ENCODE assay signal across 2 cellular contexts in genomic region chr7:138456220-138456619, GRCh38.
TF ChIP-seq lines count a peak whose summit lies in the region.

No MANE protein-coding gene starts in this region.

TF ChIP-seq in WTC11, 78 proteins besides CTCF, POLR2A, EP300 and RAD21:
- TF ChIP-seq ZNF121 (CRISPR knock-in tag; IDR thresholded peaks at IDR 0.05) (peak; percentile 80), GTF2I (CRISPR knock-in tag; conservative IDR thresholded peaks at IDR 0.05) (no peak), ARID4B (CRISPR knock-in tag; IDR thresholded peaks at IDR 0.05; ENCODE audit: borderline replicate concordance) (no peak), E2F5 (CRISPR knock-in tag; IDR thresholded peaks at IDR 0.05) (no peak)

TF ChIP-seq in H1, 55 proteins besides CTCF, POLR2A, EP300 and RAD21:
- no peak for TF ChIP-seq SP4 (IDR thresholded peaks at IDR 0.05; ENCODE audit: low read length)
- TF ChIP-seq SAP30 (IDR thresholded peaks at IDR 0.05; ENCODE audit: insufficient read depth, insufficient replicate concordance, low read length) = no peak
- no peak for TF ChIP-seq RXRA (IDR thresholded peaks at IDR 0.05; ENCODE audit: insufficient read depth, low read depth, low read length)
- TF ChIP-seq NANOG (IDR thresholded peaks at IDR 0.05; ENCODE audit: insufficient read depth, low read depth, low read length, poor library complexity, severe bottlenecking) = no peak
- TF ChIP-seq RNF2 (IDR thresholded peaks at IDR 0.05; ENCODE audit: borderline replicate concordance, low read depth, low read length, missing control alignments, poor library complexity, severe bottlenecking) = no peak
- TF ChIP-seq MAX (IDR thresholded peaks at IDR 0.05) = no peak
- no peak for TF ChIP-seq JUND (IDR thresholded peaks at IDR 0.05; ENCODE audit: low read length)
- no peak for TF ChIP-seq CBX5 (IDR thresholded peaks at IDR 0.05; ENCODE audit: low read depth, low read length)
- TF ChIP-seq HDAC2 (IDR thresholded peaks at IDR 0.05; ENCODE audit: borderline replicate concordance in 1 of 2, low read depth in 2 of 2, low read length in 2 of 2) = no peak
- TF ChIP-seq POLR2AphosphoS5 (IDR thresholded peaks at IDR 0.05; ENCODE audit: low read depth, low read length) = no peak
- TF ChIP-seq ASH2L (IDR thresholded peaks at IDR 0.05; ENCODE audit: low read length) = no peak
- TF ChIP-seq TEAD4 (IDR thresholded peaks at IDR 0.05; ENCODE audit: low read depth, low read length) = no peak
- no peak for TF ChIP-seq RFX5 (IDR thresholded peaks at IDR 0.05; ENCODE audit: borderline replicate concordance, low read depth, low read length)
- no peak for TF ChIP-seq ATF3 (IDR thresholded peaks at IDR 0.05; ENCODE audit: insufficient read depth, low read depth, low read length)
- TF ChIP-seq SP1 (IDR thresholded peaks at IDR 0.05; ENCODE audit: low read depth, low read length) = no peak
- no peak for TF ChIP-seq KDM4A (IDR thresholded peaks at IDR 0.05; ENCODE audit: low read depth, low read length, severe bottlenecking)
- no peak for TF ChIP-seq ZNF274 (IDR thresholded peaks at IDR 0.05; ENCODE audit: borderline replicate concordance, extremely low read depth, low read length)
TF ChIP-seq in H1: peak in this region for 0.
